33 cellular contexts compared by ENCODE assay signal in the genomic region with DNA sequence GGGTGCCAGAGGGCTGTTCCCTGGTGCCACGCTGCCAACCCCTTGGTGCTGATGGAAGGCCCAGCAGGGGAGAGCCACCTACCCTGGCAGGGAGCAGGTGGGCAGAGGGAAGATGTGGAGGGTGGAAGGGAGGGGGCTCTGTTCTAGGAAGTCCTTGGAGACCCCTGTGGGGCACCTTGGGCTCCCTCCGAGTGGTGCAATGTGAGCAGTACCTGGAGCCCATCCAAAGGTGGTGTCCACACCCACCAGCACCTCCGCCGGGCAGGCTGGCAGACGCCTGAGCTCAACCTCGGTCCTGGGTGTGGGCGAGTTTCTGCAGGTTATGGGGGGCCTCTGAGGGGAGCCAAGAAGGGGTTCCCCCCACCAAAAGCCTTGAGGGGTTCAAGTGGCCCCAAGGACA. TPM values are rescaled to one million over a fixed set of nuclear protein-coding genes. Genes with fewer than 3 reads are reported as not detected.
"Had no signal": no experiment of that assay in that cellular context is flagged by ENCODE, and none has a peak within 500 bp of the region (broad histone marks: within the 10 kb centered on the region; RNA-seq: fewer than 3 reads in every experiment).

No MANE protein-coding gene starts in this region.

- ATAC-seq: activated CD8-positive, alpha-beta memory T cell treated with anti-CD3 and anti-CD28 coated beads, Interleukin-2, amount 10 ng/mL, durations not matched to agents 7 days and 5 days had no signal

- H3K4me3 Mint-ChIP-seq: activated CD4-positive, alpha-beta memory T cell treated with anti-CD3 and anti-CD28 coated beads, Interleukin-2, amount 10 ng/mL, durations not matched to agents 7 days and 5 days; activated CD8-positive, alpha-beta memory T cell treated with anti-CD3 and anti-CD28 coated beads, Interleukin-2, amount 10 ng/mL, durations not matched to agents 7 days and 5 days; activated naive CD4-positive, alpha-beta T cell treated with anti-CD3 and anti-CD28 coated beads, Interleukin-2, amount 10 ng/mL, durations not matched to agents 7 days and 5 days; activated naive CD8-positive, alpha-beta T cell treated with anti-CD3 and anti-CD28 coated beads for 36 hours had no signal

- DNase-seq: activated CD4-positive, alpha-beta memory T cell treated with anti-CD3 and anti-CD28 coated beads, Interleukin-2, amount 10 ng/mL, durations not matched to agents 7 days and 5 days; activated CD4-positive, alpha-beta T cell treated with anti-CD3 and anti-CD28 coated beads for 1 hour; activated CD4-positive, alpha-beta T cell treated with anti-CD3 and anti-CD28 coated beads for 48 hours; activated CD4-positive, CD25-positive, alpha-beta regulatory T cell; activated CD8-positive, alpha-beta memory T cell treated with anti-CD3 and anti-CD28 coated beads for 24 hours; activated CD8-positive, alpha-beta memory T cell treated with anti-CD3 and anti-CD28 coated beads, Interleukin-2, amount 10 ng/mL, durations not matched to agents 7 days and 5 days; activated CD8-positive, alpha-beta memory T cell treated with anti-CD3 and anti-CD28 coated beads, Interleukin-2, amount 50 U/mL, for 48 hours; activated effector memory CD4-positive, alpha-beta T cell treated with Interleukin-2 at 50 U/mL for 16 hours; activated naive CD4-positive, alpha-beta T cell treated with anti-CD3 and anti-CD28 coated beads, Interleukin-2, amount 10 ng/mL, durations not matched to agents 7 days and 5 days; activated naive CD8-positive, alpha-beta T cell treated with anti-CD3 and anti-CD28 coated beads for 36 hours; activated T-cell treated with anti-CD3 and anti-CD28 coated beads, Interleukin-2, amount 50 U/mL, for 48 hours; amniotic stem cell; aorta; brain microvascular endothelial cell; central memory CD4-positive, alpha-beta T cell; Karpas-422; KBM-7; NCI-H1105; NCI-H1417 treated with DMSO at 0.1 percent for 48 hours; NCI-H187 treated with DMSO at 0.1 percent for 48 hours; NCI-H2081; NCI-H226; NCI-H446 treated with DMSO at 0.1 percent for 48 hours; NCI-H524; NCI-H69; SJCRH30; T1000; WERI-Rb-1 had no signal

- H3K27me3 Mint-ChIP-seq: activated naive CD8-positive, alpha-beta T cell treated with anti-CD3 and anti-CD28 coated beads for 36 hours had no signal

- H3K27me3 ChIP-seq: brain microvascular endothelial cell, SJCRH30 had no signal

- H3K36me3 Mint-ChIP-seq: activated CD8-positive, alpha-beta memory T cell treated with anti-CD3 and anti-CD28 coated beads, Interleukin-2, amount 10 ng/mL, durations not matched to agents 7 days and 5 days; activated naive CD4-positive, alpha-beta T cell treated with anti-CD3 and anti-CD28 coated beads, Interleukin-2, amount 10 ng/mL, durations not matched to agents 7 days and 5 days; activated naive CD8-positive, alpha-beta T cell treated with anti-CD3 and anti-CD28 coated beads for 36 hours had no signal

- H3K4me1 Mint-ChIP-seq: activated CD4-positive, alpha-beta memory T cell treated with anti-CD3 and anti-CD28 coated beads, Interleukin-2, amount 10 ng/mL, durations not matched to agents 7 days and 5 days; activated CD8-positive, alpha-beta memory T cell treated with anti-CD3 and anti-CD28 coated beads, Interleukin-2, amount 10 ng/mL, durations not matched to agents 7 days and 5 days; activated naive CD4-positive, alpha-beta T cell treated with anti-CD3 and anti-CD28 coated beads, Interleukin-2, amount 10 ng/mL, durations not matched to agents 7 days and 5 days; activated naive CD8-positive, alpha-beta T cell treated with anti-CD3 and anti-CD28 coated beads for 36 hours had no signal

- H3K9me3 ChIP-seq: SJCRH30 had no signal

- H3K36me3 ChIP-seq: brain microvascular endothelial cell, SJCRH30, WERI-Rb-1 had no signal

- H3K27ac Mint-ChIP-seq: activated CD4-positive, alpha-beta memory T cell treated with anti-CD3 and anti-CD28 coated beads, Interleukin-2, amount 10 ng/mL, durations not matched to agents 7 days and 5 days; activated CD8-positive, alpha-beta memory T cell treated with anti-CD3 and anti-CD28 coated beads, Interleukin-2, amount 10 ng/mL, durations not matched to agents 7 days and 5 days; activated naive CD4-positive, alpha-beta T cell treated with anti-CD3 and anti-CD28 coated beads, Interleukin-2, amount 10 ng/mL, durations not matched to agents 7 days and 5 days; activated naive CD8-positive, alpha-beta T cell treated with anti-CD3 and anti-CD28 coated beads for 36 hours had no signal

- H3K9me3 Mint-ChIP-seq: activated CD4-positive, alpha-beta memory T cell treated with anti-CD3 and anti-CD28 coated beads, Interleukin-2, amount 10 ng/mL, durations not matched to agents 7 days and 5 days; activated naive CD4-positive, alpha-beta T cell treated with anti-CD3 and anti-CD28 coated beads, Interleukin-2, amount 10 ng/mL, durations not matched to agents 7 days and 5 days; activated naive CD8-positive, alpha-beta T cell treated with anti-CD3 and anti-CD28 coated beads for 36 hours had no signal

- H3K4me1 ChIP-seq: SJCRH30 had no signal

- H3K27ac ChIP-seq: brain microvascular endothelial cell, SJCRH30, SK-N-MC, WERI-Rb-1 had no signal

- H3K4me3 ChIP-seq: SJCRH30, SK-N-MC had no signal

RNA-seq across cellular contexts. Expression of a gene that starts 11.3 kb away (rescaled TPM):
- total RNA-seq: activated CD4-positive, alpha-beta memory T cell treated with anti-CD3 and anti-CD28 coated beads, Interleukin-2, amount 10 ng/mL, durations not matched to agents 7 days and 5 days; activated CD8-positive, alpha-beta memory T cell treated with anti-CD3 and anti-CD28 coated beads, Interleukin-2, amount 10 ng/mL, durations not matched to agents 7 days and 5 days; activated naive CD8-positive, alpha-beta T cell treated with anti-CD3 and anti-CD28 coated beads for 36 hours; aorta; MCF 10A; SJCRH30; T-helper 1 cell treated with Interleukin-12 subunit alpha and Interleukin-12 subunit beta and Interleukin-4 antibody, amounts not matched to agents 30 ng/mL and 1 ng/mL, for 36 hours; T-helper 2 cell treated with Interferon-gamma antibody and Interleukin-4, amounts not matched to agents 100 ng/mL and 5 ng/mL, for 36 hours had no signal
- polyA plus RNA-seq: aorta had no signal

RNA-seq across cellular contexts. Expression of a gene that starts 12.6 kb away (rescaled TPM):
- total RNA-seq: activated naive CD8-positive, alpha-beta T cell treated with anti-CD3 and anti-CD28 coated beads for 36 hours; MCF 10A; RPMI7951 had no signal
- polyA plus RNA-seq: aorta had no signal

RNA-seq across cellular contexts. Expression of a gene that starts 32.3 kb away (rescaled TPM):
- total RNA-seq: SJCRH30 had no signal
